Comparison of ENCODE assay signal across 8 cellular contexts in the genomic region with DNA sequence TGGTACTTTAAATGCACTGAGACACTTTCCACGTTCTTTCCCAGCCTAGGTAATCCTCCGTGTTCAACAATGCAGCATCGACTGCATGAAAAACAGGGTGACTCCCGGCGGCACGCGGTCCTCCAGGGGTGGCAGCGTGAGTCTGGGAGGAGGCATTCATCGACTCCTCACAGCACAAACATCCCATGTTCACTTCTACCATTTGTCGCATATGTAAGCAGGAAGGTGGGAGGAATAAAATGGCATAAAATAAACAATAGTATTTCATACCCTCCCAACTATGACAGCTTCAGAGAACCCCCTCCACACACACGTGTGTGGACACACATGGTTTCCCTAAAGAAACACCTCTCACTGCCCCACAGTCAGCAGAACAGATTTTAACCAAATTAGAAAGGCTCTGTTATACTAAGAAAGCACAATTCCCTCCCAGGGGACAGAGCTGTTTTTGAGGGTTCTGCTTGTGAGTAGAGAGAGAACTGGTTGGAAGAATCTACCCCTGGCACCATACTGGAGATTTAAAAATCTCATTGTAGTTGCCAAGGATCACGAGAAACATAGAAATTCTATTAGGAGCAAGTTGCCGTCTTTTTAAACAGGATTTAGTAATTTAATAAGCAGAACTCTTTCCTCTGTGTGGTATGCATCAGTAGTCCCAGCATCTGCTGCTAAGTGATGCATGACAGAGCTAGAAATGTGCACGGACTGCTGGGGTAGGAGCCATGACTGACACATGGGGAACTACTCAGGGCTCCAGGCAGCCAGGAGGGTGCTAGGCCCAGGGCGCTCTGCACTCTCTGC. TPM values are rescaled to one million over a fixed set of nuclear protein-coding genes. Genes with fewer than 3 reads are reported as not detected.
DNase-seq lines count a peak whose midpoint lies in the region; ATAC-seq and TF ChIP-seq lines count a peak whose summit lies in the region.

No MANE protein-coding gene starts in this region.

- H3K36me3 ChIP-seq in endodermal cell (ENCODE audit: control insufficient read depth, insufficient read depth, low read length) = no peaks in the 10 kb centered on the region

- no peaks in the 10 kb centered on the region for H3K9me3 Mint-ChIP-seq in endodermal cell
- no peaks in the 10 kb centered on the region for H3K9me3 Mint-ChIP-seq in activated T-cell treated with anti-CD3 and anti-CD28 coated beads, Interleukin-2, amount 50 U/mL, for 4 hours

- peak overlapping the region; percentile 37 for H3K27ac ChIP-seq in endodermal cell (ENCODE audit: low read depth, low read length)

- no peak overlapping the region for H3K27ac Mint-ChIP-seq in endodermal cell

- no peaks in the 10 kb centered on the region for H3K36me3 Mint-ChIP-seq in endodermal cell (ENCODE audit: low read depth)
- H3K36me3 Mint-ChIP-seq in activated T-cell treated with anti-CD3 and anti-CD28 coated beads, Interleukin-2, amount 50 U/mL, for 4 hours (ENCODE audit: insufficient read depth) = peaks cover 5% of the 10 kb centered on the region

- ATAC-seq in GM21390 (IDR thresholded peaks at IDR 0.05; ENCODE audit: unreplicated experiment) = peak; percentile 66
- peak; percentile 58 for ATAC-seq in HG03565 (IDR thresholded peaks at IDR 0.05; ENCODE audit: unreplicated experiment)
- no peak for ATAC-seq in activated T-cell treated with anti-CD3 and anti-CD28 coated beads, Interleukin-2, amount 50 U/mL, for 4 hours

- DNase-seq in DMS79 treated with DMSO at 0.1 percent for 48 hours (lab: John Stamatoyannopoulos, UW) (peak; percentile 86), endodermal cell (no peak), superior temporal gyrus (ENCODE audit: extremely low spot score) (no peak), NCI-H2081 (lab: John Stamatoyannopoulos, UW) (no peak)
- no peak for DNase-seq in activated naive CD4-positive, alpha-beta T cell treated with Interleukin-2 at 50 U/mL for 16 hours
- DNase-seq in activated T-cell treated with anti-CD3 and anti-CD28 coated beads, Interleukin-2, amount 50 U/mL, for 4 hours = no peak

- H3K4me3 ChIP-seq in endodermal cell (ENCODE audit: low read length) = no peak overlapping the region

- H3K9me3 ChIP-seq in endodermal cell (ENCODE audit: control insufficient read depth, low read length) = no peaks in the 10 kb centered on the region

- WGBS in endodermal cell (ENCODE audit: insufficient coverage in 1 of 2, insufficient read length in 1 of 2), 2 experiments = 73 to 91% methylated on average over 6 to 14 of the region's 15 CpGs

- peaks cover 10% of the 10 kb centered on the region for H3K4me1 ChIP-seq in endodermal cell (ENCODE audit: control insufficient read depth, insufficient read depth, low read length)

- peaks cover 2% of the 10 kb centered on the region for H3K27me3 Mint-ChIP-seq in endodermal cell (ENCODE audit: insufficient read depth)
- H3K27me3 Mint-ChIP-seq in activated T-cell treated with anti-CD3 and anti-CD28 coated beads, Interleukin-2, amount 50 U/mL, for 4 hours (ENCODE audit: low read depth) = peaks cover 15% of the 10 kb centered on the region

- H3K9ac ChIP-seq in endodermal cell (ENCODE audit: extremely low read depth, low read length, poor library complexity, severe bottlenecking) = no peak overlapping the region

- H3K4me1 Mint-ChIP-seq in endodermal cell = peaks cover 27% of the 10 kb centered on the region
- peaks cover 35% of the 10 kb centered on the region for H3K4me1 Mint-ChIP-seq in activated T-cell treated with anti-CD3 and anti-CD28 coated beads, Interleukin-2, amount 50 U/mL, for 4 hours (ENCODE audit: low read depth)

- no peak for TF ChIP-seq CTCF in endodermal cell (conservative IDR thresholded peaks at IDR 0.05)

- H3K4me3 Mint-ChIP-seq in endodermal cell = no peak overlapping the region
- H3K4me3 Mint-ChIP-seq in activated T-cell treated with anti-CD3 and anti-CD28 coated beads, Interleukin-2, amount 50 U/mL, for 4 hours = no peak overlapping the region

- peaks cover 9% of the 10 kb centered on the region for H3K27me3 ChIP-seq in endodermal cell (ENCODE audit: control insufficient read depth, insufficient read depth, low read length, poor library complexity, severe bottlenecking)

RNA-seq across cellular contexts. Expression of gene FAM43A, which starts 6.0 kb away (rescaled TPM):
- 1 to 10 TPM in 1 of 2 donors, under 1 TPM in 1; 0.58 to 4.4 TPM for total RNA-seq in endodermal cell
- 6.2 TPM for polyA plus RNA-seq in endodermal cell (2013, experiment 1 of 2)
- 5.7 TPM for polyA plus RNA-seq in endodermal cell (2013, experiment 2 of 2)
- 10 to 100 TPM in 2 of 3 donors, 1 to 10 TPM in 1; 9.9 to 27.8 (median 19.8) TPM for total RNA-seq in activated T-cell treated with anti-CD3 and anti-CD28 coated beads, Interleukin-2, amount 50 U/mL, for 4 hours

RNA-seq across cellular contexts. Expression of gene LSG1, which starts 19.7 kb away (rescaled TPM):
- 10 to 100 TPM; 38.3 to 44.7 TPM for total RNA-seq in endodermal cell
- 31.6 TPM for polyA plus RNA-seq in endodermal cell (2013, experiment 1 of 2)
- 30.8 TPM for polyA plus RNA-seq in endodermal cell (2013, experiment 2 of 2)
- 10 to 100 TPM; 68.4 to 82.0 (median 70.3) TPM for total RNA-seq in activated T-cell treated with anti-CD3 and anti-CD28 coated beads, Interleukin-2, amount 50 U/mL, for 4 hours

RNA-seq across cellular contexts. Expression of gene TMEM44, which starts 58.5 kb away (rescaled TPM):
- total RNA-seq in endodermal cell = 10 to 100 TPM; 31.0 to 34.4 TPM
- polyA plus RNA-seq in endodermal cell (2013, experiment 1 of 2) = 18.4 TPM
- polyA plus RNA-seq in endodermal cell (2013, experiment 2 of 2) = 22.1 TPM
- total RNA-seq in activated T-cell treated with anti-CD3 and anti-CD28 coated beads, Interleukin-2, amount 50 U/mL, for 4 hours = 1 to 10 TPM; 1.1 to 2.4 (median 2.0) TPM

Comparison
In these comparisons a context has a peak if more than half of its experiments do, and no peak if none do; other contexts are left out.
1. ATAC-seq: peak in GM21390 (single experiment) and HG03565 (single experiment); none in activated T-cell treated with anti-CD3 and anti-CD28 coated beads, Interleukin-2, amount 50 U/mL, for 4 hours (0 of 2).
2. RNA of gene TMEM44, which starts 58.5 kb away (total RNA-seq): 31.0 to 34.4 TPM in endodermal cell; 1.1 to 2.4 TPM in activated T-cell treated with anti-CD3 and anti-CD28 coated beads, Interleukin-2, amount 50 U/mL, for 4 hours; every median in the first group is over 4 times any median in the second.